In genomic region chr5:54722846-54723433, GRCh38 we compare ENCODE assay signal across 1 cellular context.
TF ChIP-seq lines count a peak whose summit lies in the region.

No MANE protein-coding gene starts in this region.

TF ChIP-seq in IMR-90, 13 proteins besides CTCF, POLR2A, EP300 and RAD21:
- TF ChIP-seq FOS (IDR thresholded peaks at IDR 0.05; ENCODE audit: low read depth, low read length) (peak; percentile 48; the same call in 1 of the 2 replicates), SMC3 (IDR thresholded peaks at IDR 0.05; ENCODE audit: low read depth, low read length) (no peak)
